23 cellular contexts compared by ENCODE assay signal in genomic region chr4:2155246-2155645, GRCh38.
"Had no signal": no experiment of that assay in that cellular context is flagged by ENCODE, and none has a peak within 500 bp of the region (broad histone marks: within the 10 kb centered on the region; RNA-seq: fewer than 3 reads in every experiment).

No MANE protein-coding gene starts in this region.

- H3K4me1 ChIP-seq: colonic mucosa, esophagus squamous epithelium, foreskin keratinocyte, gastrocnemius medialis, gastroesophageal sphincter, heart left ventricle, heart right ventricle had no signal

- H3K9me3 ChIP-seq: colonic mucosa, esophagus squamous epithelium, gastrocnemius medialis, gastroesophageal sphincter had no signal

- H3K27me3 ChIP-seq: colonic mucosa, dorsolateral prefrontal cortex, esophagus squamous epithelium, gastrocnemius medialis, gastroesophageal sphincter, heart left ventricle, heart right ventricle had no signal

- H3K36me3 ChIP-seq: colonic mucosa, esophagus squamous epithelium, gastrocnemius medialis, gastroesophageal sphincter, heart left ventricle, heart right ventricle had no signal

- ATAC-seq: effector memory CD8-positive, alpha-beta T cell; esophagus mucosa; foreskin keratinocyte; gastrocnemius medialis; gastroesophageal sphincter; heart left ventricle; heart right ventricle had no signal

- DNase-seq: colonic mucosa; cortex of kidney; dermis blood vessel endothelial cell; dorsolateral prefrontal cortex; effector CD4-positive, alpha-beta T cell; effector CD8-positive, alpha-beta T cell; effector memory CD4-positive, alpha-beta T cell; effector memory CD8-positive, alpha-beta T cell; endodermal cell; erythroblast; esophagus squamous epithelium; foreskin fibroblast; foreskin keratinocyte; foreskin melanocyte; gastrocnemius medialis; glutamatergic neuron; head of caudate nucleus; heart left ventricle; heart right ventricle had no signal

- H3K27ac ChIP-seq: colonic mucosa, coronary artery, dorsolateral prefrontal cortex, epithelial cell of prostate, esophagus squamous epithelium, foreskin keratinocyte, gastrocnemius medialis, gastroesophageal sphincter, heart left ventricle, heart right ventricle had no signal

- H3K4me3 ChIP-seq: colonic mucosa, coronary artery, dorsolateral prefrontal cortex, esophagus squamous epithelium, gastrocnemius medialis, gastroesophageal sphincter, heart left ventricle, heart right ventricle had no signal
